8 cellular contexts compared by ENCODE assay signal in the genomic region with DNA sequence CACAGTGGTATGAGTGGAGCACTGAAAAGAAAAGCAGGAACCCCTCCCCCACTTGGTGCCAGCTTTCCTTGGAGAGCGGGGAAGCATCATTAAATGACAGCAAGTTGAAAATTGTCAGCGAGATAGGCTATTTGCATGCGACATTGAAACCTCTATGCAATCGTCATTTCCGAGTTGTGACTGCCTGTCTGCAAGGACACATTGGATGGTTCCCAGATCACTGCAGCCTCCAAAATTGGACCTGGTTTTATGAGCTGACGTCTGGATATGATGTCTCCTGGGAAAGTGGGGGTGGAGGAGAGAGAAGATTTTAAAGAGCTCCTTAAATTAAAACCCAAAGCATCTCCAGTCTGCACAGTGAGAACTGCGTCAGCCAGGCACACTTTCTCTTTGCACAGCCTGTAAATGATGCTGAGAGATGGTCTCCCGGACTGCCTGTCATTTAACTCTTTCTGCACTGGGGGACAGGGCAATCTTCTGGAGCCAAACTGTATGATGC. TPM values are rescaled to one million over a fixed set of nuclear protein-coding genes. Genes with fewer than 3 reads are reported as not detected.
DNase-seq lines count a peak whose midpoint lies in the region; ATAC-seq, FAIRE-seq and TF ChIP-seq lines count a peak whose summit lies in the region.

No MANE protein-coding gene starts in this region.

- POLR2A ChIA-PET in MCF 10A (lab: Yijun Ruan, JAX), result no interaction called here

- H3K4me1 ChIP-seq in OCI-LY3 (ENCODE audit: low read length) (peaks cover 21% of the 10 kb centered on the region), fibroblast of lung (ENCODE audit: control insufficient read depth, extremely low read depth, insufficient read depth, low read length) (no peaks in the 10 kb centered on the region)

- H3K4me1 Mint-ChIP-seq in MCF 10A (ENCODE audit: insufficient read depth, unreplicated experiment), result peaks cover 27% of the 10 kb centered on the region

- BruUV-seq in MCF 10A (replicated peaks; lab: Mats Ljungman, UMichigan), result no TSS peak

- ATAC-seq in GM21526 (IDR thresholded peaks at IDR 0.05; ENCODE audit: low FRiP score, unreplicated experiment), result no peak

- H4K20me1 ChIP-seq in OCI-LY3 (ENCODE audit: insufficient read depth, low read length) (no peaks in the 10 kb centered on the region), fibroblast of lung (ENCODE audit: control insufficient read depth, extremely low read depth, insufficient read depth, low read length) (no peaks in the 10 kb centered on the region)

- no peak for TF ChIP-seq CTCF in OCI-LY3 (IDR thresholded peaks at IDR 0.05; ENCODE audit: low read depth, low read length)
- TF ChIP-seq CTCF in fibroblast of lung (conservative IDR thresholded peaks at IDR 0.05 in 1 of 2, IDR thresholded peaks at IDR 0.05 in 1 of 2; ENCODE audit: low read depth in 1 of 2, low read length in 2 of 2), result no peak
- TF ChIP-seq CTCF in MCF 10A (IDR thresholded peaks at IDR 0.05; ENCODE audit: unreplicated experiment), result no peak

- H3K27ac ChIP-seq in OCI-LY3 (ENCODE audit: low read length) (no peak overlapping the region), fibroblast of lung (ENCODE audit: insufficient read depth, low read length) (no peak overlapping the region)

- no peak overlapping the region for H3K4me3 Mint-ChIP-seq in MCF 10A (ENCODE audit: unreplicated experiment)

- H3K36me3 ChIP-seq in OCI-LY3 (replicated peaks; ENCODE audit: low read depth, low read length), result no peaks in the 10 kb centered on the region
- no peaks in the 10 kb centered on the region for H3K36me3 ChIP-seq in fibroblast of lung (ENCODE audit: control insufficient read depth, insufficient read depth, low read length)

- peak overlapping the region; percentile 83 for H2AFZ ChIP-seq in OCI-LY3 (ENCODE audit: low read depth, low read length)
- H2AFZ ChIP-seq in fibroblast of lung (ENCODE audit: low read length), result peak overlapping the region; percentile 30

- intact Hi-C loops in MCF 10A (cut with micrococcal nuclease), result no loop called here

- DNase-seq in GM12891 (ENCODE audit: insufficient read length, low spot score) (no peak), fibroblast of lung (ENCODE audit: low read depth in 2 of 2) (peak in 1 of 2 donors; percentile 2), pons (ENCODE audit: low spot score) (peak; percentile 42), RCC 7860 (ENCODE audit: low spot score) (no peak), T-helper 9 cell (no peak), MCF 10A (ENCODE audit: unreplicated experiment) (no peak)

- H3K36me3 Mint-ChIP-seq in MCF 10A (ENCODE audit: insufficient read depth, unreplicated experiment), result peaks cover 7% of the 10 kb centered on the region

- H3K27me3 ChIP-seq in OCI-LY3 (ENCODE audit: low read depth, low read length) (peaks cover 23% of the 10 kb centered on the region), fibroblast of lung (ENCODE audit: control insufficient read depth, insufficient read depth, low read length) (peaks cover 2% of the 10 kb centered on the region)

- H3K27me3 Mint-ChIP-seq in MCF 10A (ENCODE audit: insufficient read depth, unreplicated experiment), result peaks cover 30% of the 10 kb centered on the region

- FAIRE-seq in GM12891 (lab: Jason Lieb, UNC) (peak; percentile 31), RCC 7860 (lab: Jason Lieb, UNC) (no peak)

- no peaks in the 10 kb centered on the region for H3K79me2 ChIP-seq in OCI-LY3 (ENCODE audit: low read length)
- no peaks in the 10 kb centered on the region for H3K79me2 ChIP-seq in fibroblast of lung (ENCODE audit: control insufficient read depth, insufficient read depth, low read length)

- peak overlapping the region; percentile 77 for H3K4me3 ChIP-seq in OCI-LY3 (ENCODE audit: low read length)
- peak overlapping the region in 3 of 4 experiments; percentile 3 to 44 (median 25) for H3K4me3 ChIP-seq in fibroblast of lung (replicated peaks in 1 of 4; ENCODE audit: control extremely low read depth in 1 of 4, insufficient read depth in 1 of 4, low read depth in 3 of 4, low read length in 4 of 4)

- H3K4me2 ChIP-seq in OCI-LY3 (ENCODE audit: low read length) (peak overlapping the region; percentile 75), fibroblast of lung (ENCODE audit: extremely low read depth, insufficient read depth, low read length) (peak overlapping the region; percentile 63)

- H3K9me3 Mint-ChIP-seq in MCF 10A (ENCODE audit: unreplicated experiment), result no peaks in the 10 kb centered on the region

- CTCF ChIA-PET in MCF 10A (lab: Yijun Ruan, JAX), result interaction anchor here (0.8 to 1.2 kb wide), 2 partner anchors 162 to 173 kb away, joined by 3 read pairs; no protein-coding TSS in a partner anchor

- no peak for TF ChIP-seq POLR2A in GM12891 (IDR thresholded peaks at IDR 0.05; ENCODE audit: low read depth, low read length)

- H3K9ac ChIP-seq in OCI-LY3 (ENCODE audit: low read length), result peak overlapping the region; percentile 17; the same call in 1 of the 2 replicates
- no peak overlapping the region for H3K9ac ChIP-seq in fibroblast of lung (ENCODE audit: insufficient read depth, low read length)

- no peaks in the 10 kb centered on the region for H3K9me3 ChIP-seq in OCI-LY3 (ENCODE audit: insufficient read depth, low read length)
- no peaks in the 10 kb centered on the region for H3K9me3 ChIP-seq in fibroblast of lung (ENCODE audit: control insufficient read depth, insufficient read depth, low read depth, low read length)

- no peak overlapping the region for H3K27ac Mint-ChIP-seq in MCF 10A (ENCODE audit: low read depth, unreplicated experiment)

TF ChIP-seq in GM12891, 5 proteins besides CTCF, POLR2A, EP300 and RAD21:
- TF ChIP-seq POU2F2 (IDR thresholded peaks at IDR 0.05; ENCODE audit: low read depth, low read length) (0 out of 2 replicates have a peak, but pooled peaks have one; percentile 11), PAX5 (IDR thresholded peaks at IDR 0.05; ENCODE audit: insufficient read depth, low read length, severe bottlenecking) (no peak), POLR2AphosphoS5 (IDR thresholded peaks at IDR 0.05; ENCODE audit: low read depth, low read length) (no peak), SPI1 (IDR thresholded peaks at IDR 0.05; ENCODE audit: low read depth, low read length) (no peak), TAF1 (IDR thresholded peaks at IDR 0.05; ENCODE audit: low read depth, low read length) (no peak)

RNA-seq across cellular contexts. Expression of a gene that starts 57.8 kb away (rescaled TPM):
- polyA plus RNA-seq in GM12891 (2012; ENCODE audit: low read depth, missing spikeins), result 0.17 TPM
- total RNA-seq in fibroblast of lung (0.17 and 0.51 TPM in 2 replicates), MCF 10A (2022) (0.10 and 0.21 TPM in 2 replicates)
- 0.09 and 0.17 TPM in 2 replicates for polyA plus RNA-seq in fibroblast of lung
- polyA plus RNA-seq in fibroblast of lung (2012), result 0.07 and 0.31 TPM in 2 replicates
- polyA minus RNA-seq in fibroblast of lung (ENCODE audit: low replicate concordance), result not detected in 2 replicates
